ENCODE assay signal across 8 cellular contexts in the genomic region with DNA sequence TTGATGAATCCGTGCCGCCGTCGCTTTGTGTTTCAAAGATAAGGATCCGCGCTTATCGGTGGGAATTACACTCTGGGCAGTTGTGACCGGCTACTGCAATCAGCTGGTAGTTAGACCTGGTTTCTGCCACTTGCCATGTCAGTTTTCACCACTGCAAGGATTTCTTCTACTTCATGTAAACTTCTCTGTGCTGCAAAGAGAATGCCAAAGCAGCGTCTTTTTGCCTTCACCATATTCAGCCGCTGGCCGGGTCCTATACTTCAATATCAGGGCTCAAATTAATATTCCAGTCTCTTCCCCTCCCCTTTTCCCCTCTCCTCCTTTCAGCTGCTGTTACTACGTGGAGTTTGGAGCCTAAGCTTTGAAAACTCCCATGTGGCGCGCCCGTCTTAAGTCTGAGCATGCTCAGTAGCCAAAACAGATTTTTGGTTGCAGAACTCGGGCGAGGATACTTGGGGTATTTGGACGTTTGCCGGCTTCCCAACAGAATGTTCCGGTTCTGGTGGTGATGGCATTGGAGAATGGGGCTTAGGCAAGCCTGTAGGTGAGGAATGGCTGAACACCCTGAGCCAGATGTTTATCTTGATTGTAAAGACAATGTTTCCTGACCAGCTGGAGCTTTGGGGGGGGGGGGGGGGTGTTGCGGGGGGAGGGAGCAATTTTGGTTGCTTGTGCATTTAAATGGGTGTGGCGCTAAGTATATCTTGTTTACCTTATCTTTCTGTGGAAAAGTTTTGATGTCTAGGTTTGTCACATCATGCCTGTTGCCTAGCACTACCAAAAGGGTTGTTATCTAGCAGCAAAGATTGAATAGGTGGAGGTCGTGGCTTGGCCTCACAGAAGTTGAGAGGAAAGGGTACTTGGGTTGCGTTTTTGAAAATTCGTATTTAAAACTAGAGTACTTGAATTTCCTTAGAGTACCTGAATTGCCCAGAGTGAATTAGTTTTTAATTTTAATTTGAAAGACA. TPM values are rescaled to one million over a fixed set of nuclear protein-coding genes. Genes with fewer than 3 reads are reported as not detected.
DNase-seq lines count a peak whose midpoint lies in the region; ATAC-seq lines count a peak whose summit lies in the region.

No MANE protein-coding gene starts in this region.

- peak; percentile 20 for ATAC-seq in GM18502 (IDR thresholded peaks at IDR 0.05; ENCODE audit: poor library complexity, unreplicated experiment)
- ATAC-seq in HG03571 (IDR thresholded peaks at IDR 0.05; ENCODE audit: unreplicated experiment): peak; percentile 19

- in situ Hi-C loops in SK-MEL-5 (cut with HindIII; ENCODE audit: low pct_unique_long_range_greater_than_20kb, low sequenced_read_pairs): no loop called here

- DNase-seq in Ammon's horn (ENCODE audit: low spot score) (peak; percentile 44), SK-MEL-5 (ENCODE audit: low read depth, low spot score) (peak; percentile 69), kidney glomerular epithelial cell (lab: John Stamatoyannopoulos, UW) (peak; percentile 32), cortex of kidney (lab: John Stamatoyannopoulos, UW) (no peak)
- DNase-seq in stimulated activated CD8-positive, alpha-beta memory T cell treated with anti-CD3 and anti-CD28 coated beads, Interleukin-12 subunit alpha, Interleukin-12 subunit beta, amount 100 ng/mL, for 4 hours (ENCODE audit: low read depth): peak; percentile 5

- peak overlapping the region; percentile 80 for H3K27ac ChIP-seq in cingulate gyrus (ENCODE audit: low read depth, low read length)

RNA-seq across cellular contexts. Expression of gene SMAD5, which starts 1.1 kb away (rescaled TPM):
- 46.1 and 49.1 TPM in 2 replicates for total RNA-seq in SK-MEL-5 (2014; rRNA removed; shearing (Covaris generic))
- 27.0 and 32.4 TPM in 2 replicates for polyA plus RNA-seq in SK-MEL-5 (2015; cell fraction: cytosol; rRNA removed)
- polyA plus RNA-seq in SK-MEL-5 (2015; cell fraction: nucleus; rRNA removed): 25.9 and 29.9 TPM in 2 replicates

RNA-seq across cellular contexts. Expression of gene SMIM32, which starts 59.3 kb away (rescaled TPM):
- total RNA-seq in SK-MEL-5 (2014; rRNA removed; shearing (Covaris generic)): not detected in 2 replicates
- polyA plus RNA-seq in SK-MEL-5 (2015; cell fraction: cytosol; rRNA removed): not detected in 2 replicates
- not detected in 2 replicates for polyA plus RNA-seq in SK-MEL-5 (2015; cell fraction: nucleus; rRNA removed)
